ENCODE assay signal across 19 cellular contexts in the genomic region with DNA sequence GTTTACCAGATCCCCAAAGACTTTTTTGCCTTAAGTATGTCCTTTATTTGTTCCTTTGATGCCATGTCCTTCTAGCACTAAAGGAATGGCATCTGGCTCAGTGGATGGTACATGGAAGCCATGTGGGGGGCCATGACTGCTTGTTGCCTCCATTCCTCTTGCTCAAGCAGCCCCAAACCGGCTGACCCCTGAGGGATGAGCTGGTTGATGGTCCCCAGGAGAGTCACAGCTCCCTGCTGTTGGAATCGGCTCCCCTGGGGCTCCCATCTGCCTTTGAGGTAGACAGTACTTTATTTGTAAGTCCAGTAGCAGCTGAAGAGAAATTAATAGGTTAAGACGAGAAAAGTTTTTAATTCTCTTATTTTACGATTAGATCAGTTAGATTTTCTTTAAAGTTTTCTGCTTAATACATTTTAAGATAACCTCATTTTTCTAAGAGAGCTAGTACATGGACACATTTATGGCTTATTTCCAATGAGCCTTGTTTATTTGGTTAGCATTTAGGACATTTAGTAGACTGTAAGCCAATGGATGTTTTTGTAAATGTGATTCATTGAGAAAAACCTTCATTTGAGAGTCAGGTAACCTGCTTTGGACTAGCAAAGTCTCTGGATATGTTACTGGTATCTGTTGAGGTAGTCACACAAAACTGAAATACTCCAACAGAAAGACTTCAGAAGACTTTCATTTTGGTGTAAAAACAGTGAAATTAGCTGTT.
"Had no signal": no experiment of that assay in that cellular context is flagged by ENCODE, and none has a peak within 500 bp of the region (broad histone marks: within the 10 kb centered on the region; RNA-seq: fewer than 3 reads in every experiment).

No MANE protein-coding gene starts in this region.

- H3K4me3 ChIP-seq: coronary artery, lung, mucosa of descending colon, testis, uterus had no signal

- H3K9me3 Mint-ChIP-seq: activated naive CD4-positive, alpha-beta T cell treated with anti-CD3 and anti-CD28 coated beads, Interleukin-2, amount 50 U/mL, for 72 hours; naive thymus-derived CD8-positive, alpha-beta T cell; stimulated activated naive CD8-positive, alpha-beta T cell treated with anti-CD3 and anti-CD28 coated beads, Interleukin-15, amount 100 ng/mL, for 72 hours; T-helper 1 cell treated with Interleukin-12 subunit alpha and Interleukin-12 subunit beta and Interleukin-4 antibody, amounts not matched to agents 30 μg/mL and 1 μg/mL, for 36 hours had no signal

- H3K27me3 Mint-ChIP-seq: naive thymus-derived CD8-positive, alpha-beta T cell; stimulated activated naive CD8-positive, alpha-beta T cell treated with anti-CD3 and anti-CD28 coated beads, Interleukin-15, amount 100 ng/mL, for 72 hours had no signal

- H3K4me3 Mint-ChIP-seq: naive thymus-derived CD8-positive, alpha-beta T cell; T-helper 1 cell treated with Interleukin-12 subunit alpha and Interleukin-12 subunit beta and Interleukin-4 antibody, amounts not matched to agents 30 μg/mL and 1 μg/mL, for 36 hours had no signal

- H3K27me3 ChIP-seq: testis, uterus had no signal

- H3K4me2 ChIP-seq: SK-N-SH had no signal

- H3K36me3 Mint-ChIP-seq: activated naive CD4-positive, alpha-beta T cell treated with anti-CD3 and anti-CD28 coated beads, Interleukin-2, amount 50 U/mL, for 72 hours had no signal

- H3K9me3 ChIP-seq: mucosa of descending colon, SK-N-SH, testis, uterus had no signal

- H3K4me1 ChIP-seq: testis, uterus had no signal

- DNase-seq: activated CD4-positive, CD25-positive, alpha-beta regulatory T cell; activated T-cell treated with anti-CD3 and anti-CD28 coated beads, Interleukin-2, amount 50 U/mL, for 1 hour; amygdala; effector CD4-positive, alpha-beta T cell; left colon; mucosa of descending colon; naive thymus-derived CD8-positive, alpha-beta T cell; occipital lobe; SK-N-SH; stimulated activated CD4-positive, alpha-beta T cell treated with anti-CD3 and anti-CD28 coated beads, Interleukin-15, amount 100 ng/mL, for 24 hours; stimulated activated CD4-positive, alpha-beta T cell treated with anti-CD3 and anti-CD28 coated beads, Interleukin-4, amount 100 ng/mL, for 4 hours; stimulated activated naive CD8-positive, alpha-beta T cell treated with anti-CD3 and anti-CD28 coated beads, Interleukin-15, amount 100 ng/mL, for 72 hours; testis; uterus had no signal

- H3K9ac ChIP-seq: SK-N-SH had no signal

- FAIRE-seq: endothelial cell of umbilical vein had no signal

- H3K27ac Mint-ChIP-seq: stimulated activated naive CD8-positive, alpha-beta T cell treated with anti-CD3 and anti-CD28 coated beads, Interleukin-15, amount 100 ng/mL, for 72 hours; T-helper 1 cell treated with Interleukin-12 subunit alpha and Interleukin-12 subunit beta and Interleukin-4 antibody, amounts not matched to agents 30 μg/mL and 1 μg/mL, for 36 hours had no signal

- H3K27ac ChIP-seq: testis, uterus had no signal

- H3K36me3 ChIP-seq: uterus had no signal
